ENCODE assay signal across 16 cellular contexts in the genomic region with DNA sequence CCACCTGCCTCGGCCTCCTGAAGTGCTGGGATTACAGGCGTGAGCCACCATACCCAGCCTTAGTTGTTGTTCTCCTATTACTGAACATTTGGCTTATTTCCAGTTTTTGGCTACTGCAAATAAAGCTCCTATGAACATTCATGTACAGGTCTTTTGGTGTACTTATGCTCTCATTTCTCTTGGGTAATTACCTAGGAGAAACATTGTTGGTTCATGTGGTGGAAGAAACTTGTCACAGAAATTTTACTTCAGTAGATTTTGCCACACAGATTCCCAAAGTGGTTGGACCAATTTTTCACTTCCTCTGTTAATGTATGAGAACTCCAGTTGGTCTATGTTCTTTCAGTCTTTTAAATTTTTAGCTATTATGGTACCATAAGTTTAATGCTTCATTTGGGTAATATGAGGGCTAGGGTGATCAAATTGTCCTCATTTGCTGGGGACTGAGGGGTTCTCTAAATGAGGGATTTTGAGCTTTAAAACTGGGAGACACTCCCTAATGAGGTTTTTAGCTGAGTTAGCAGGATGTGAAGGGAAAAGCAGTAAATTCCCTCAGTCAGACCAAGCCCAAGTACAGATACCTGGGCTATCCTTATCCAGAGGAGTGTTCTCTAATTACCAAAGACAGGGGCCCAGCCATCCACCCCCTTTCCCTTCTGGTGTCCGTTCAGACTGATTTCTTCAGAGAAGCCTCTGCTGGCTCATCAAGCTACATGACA. TPM values are rescaled to one million over a fixed set of nuclear protein-coding genes. Genes with fewer than 3 reads are reported as not detected.
DNase-seq lines count a peak whose midpoint lies in the region; ATAC-seq lines count a peak whose summit lies in the region.
"Had no signal": no experiment of that assay in that cellular context is flagged by ENCODE, and none has a peak within 500 bp of the region (broad histone marks: within the 10 kb centered on the region; RNA-seq: fewer than 3 reads in every experiment).

No MANE protein-coding gene starts in this region.

- H3K27me3 Mint-ChIP-seq in stimulated activated memory B cell treated with anti-CD40 and anti-IgM and Interleukin-4, amounts not matched to agents 10 μg/mL and 1 μg/mL and 100 μg/mL, for 72 hours: no peaks in the 10 kb centered on the region
- H3K27me3 Mint-ChIP-seq in naive thymus-derived CD8-positive, alpha-beta T cell: no peaks in the 10 kb centered on the region
- H3K27me3 Mint-ChIP-seq in CD8-positive, alpha-beta memory T cell: no peaks in the 10 kb centered on the region
- H3K27me3 Mint-ChIP-seq: activated CD4-positive, alpha-beta memory T cell treated with anti-CD3 and anti-CD28 coated beads, Interleukin-2, amount 10 ng/mL, durations not matched to agents 7 days and 5 days had no signal

- no peaks in the 10 kb centered on the region for H3K36me3 Mint-ChIP-seq in stimulated activated memory B cell treated with anti-CD40 and anti-IgM and Interleukin-4, amounts not matched to agents 10 μg/mL and 1 μg/mL and 100 μg/mL, for 72 hours
- peaks cover 0 to 14% (median 2%) of the 10 kb centered on the region in 3 donors for H3K36me3 Mint-ChIP-seq in naive thymus-derived CD8-positive, alpha-beta T cell
- peaks cover 0 to 9% (median 5%) of the 10 kb centered on the region in 3 donors for H3K36me3 Mint-ChIP-seq in CD8-positive, alpha-beta memory T cell

- no peaks in the 10 kb centered on the region for H3K27me3 ChIP-seq in CD8-positive, alpha-beta memory T cell (ENCODE audit: insufficient read depth, low read length, poor library complexity, severe bottlenecking)
- H3K27me3 ChIP-seq: heart left ventricle had no signal

- peaks cover 35% of the 10 kb centered on the region for H3K4me1 Mint-ChIP-seq in stimulated activated memory B cell treated with anti-CD40 and anti-IgM and Interleukin-4, amounts not matched to agents 10 μg/mL and 1 μg/mL and 100 μg/mL, for 72 hours
- H3K4me1 Mint-ChIP-seq in naive thymus-derived CD8-positive, alpha-beta T cell: peaks cover 5 to 28% (median 20%) of the 10 kb centered on the region in 4 donors
- H3K4me1 Mint-ChIP-seq in CD8-positive, alpha-beta memory T cell: peaks cover 0 to 8% (median 4%) of the 10 kb centered on the region in 3 donors
- H3K4me1 Mint-ChIP-seq: activated CD4-positive, alpha-beta memory T cell treated with anti-CD3 and anti-CD28 coated beads, Interleukin-2, amount 10 ng/mL, durations not matched to agents 7 days and 5 days had no signal

- peak overlapping the region; percentile 12 for H3K4me3 Mint-ChIP-seq in stimulated activated memory B cell treated with anti-CD40 and anti-IgM and Interleukin-4, amounts not matched to agents 10 μg/mL and 1 μg/mL and 100 μg/mL, for 72 hours
- no peak overlapping the region for H3K4me3 Mint-ChIP-seq in naive thymus-derived CD8-positive, alpha-beta T cell
- H3K4me3 Mint-ChIP-seq in CD8-positive, alpha-beta memory T cell: no peak overlapping the region
- H3K4me3 Mint-ChIP-seq: activated CD4-positive, alpha-beta memory T cell treated with anti-CD3 and anti-CD28 coated beads, Interleukin-2, amount 10 ng/mL, durations not matched to agents 7 days and 5 days had no signal

- H3K4me3 ChIP-seq in CD8-positive, alpha-beta memory T cell (ENCODE audit: low read length): no peak overlapping the region
- H3K4me3 ChIP-seq: heart left ventricle, lung had no signal

- DNase-seq in NCI-H510A treated with DMSO at 0.1 percent for 48 hours (lab: John Stamatoyannopoulos, UW) (peak; percentile 61), NCI-H510A (lab: John Stamatoyannopoulos, UW) (no peak), NCI-H146 (lab: John Stamatoyannopoulos, UW) (peak; percentile 63), SHP77 (lab: John Stamatoyannopoulos, UW) (peak; percentile 14 to 33)
- no peak for DNase-seq in naive thymus-derived CD8-positive, alpha-beta T cell
- no peak for DNase-seq in CD8-positive, alpha-beta memory T cell
- DNase-seq: ACHN; activated CD4-positive, alpha-beta memory T cell treated with anti-CD3 and anti-CD28 coated beads, Interleukin-2, amount 10 ng/mL, durations not matched to agents 7 days and 5 days; activated naive CD4-positive, alpha-beta T cell; heart left ventricle; KBM-7; stimulated activated CD4-positive, alpha-beta T cell treated with anti-CD3 and anti-CD28 coated beads, Interleukin-12 subunit alpha, Interleukin-12 subunit beta, amount 100 ng/mL, for 4 hours; T-helper 1 cell had no signal

- peak overlapping the region; percentile 70 for H3K27ac Mint-ChIP-seq in stimulated activated memory B cell treated with anti-CD40 and anti-IgM and Interleukin-4, amounts not matched to agents 10 μg/mL and 1 μg/mL and 100 μg/mL, for 72 hours
- H3K27ac Mint-ChIP-seq in naive thymus-derived CD8-positive, alpha-beta T cell: peak overlapping the region in 4 of 10 donors; percentile 13 to 68 (median 45)
- no peak overlapping the region for H3K27ac Mint-ChIP-seq in CD8-positive, alpha-beta memory T cell
- H3K27ac Mint-ChIP-seq: activated CD4-positive, alpha-beta memory T cell treated with anti-CD3 and anti-CD28 coated beads, Interleukin-2, amount 10 ng/mL, durations not matched to agents 7 days and 5 days had no signal

- H3K9me3 ChIP-seq in CD8-positive, alpha-beta memory T cell (ENCODE audit: low read length): no peaks in the 10 kb centered on the region
- H3K9me3 ChIP-seq: heart left ventricle had no signal

- no peaks in the 10 kb centered on the region for H3K36me3 ChIP-seq in CD8-positive, alpha-beta memory T cell (ENCODE audit: insufficient read depth, low read length)

- CTCF ChIA-PET in CD8-positive, alpha-beta memory T cell (lab: Charles Lee): interaction anchor here (0.5 kb wide), 1 partner anchor 21 kb away, joined by 3 read pairs; no protein-coding TSS in a partner anchor

- peak; percentile 65 for ATAC-seq in stimulated activated memory B cell treated with anti-CD40 and anti-IgM and Interleukin-4, amounts not matched to agents 10 μg/mL and 1 μg/mL and 100 μg/mL, for 72 hours
- no peak for ATAC-seq in naive thymus-derived CD8-positive, alpha-beta T cell
- no peak for ATAC-seq in HG02678 (IDR thresholded peaks at IDR 0.05; ENCODE audit: unreplicated experiment)
- ATAC-seq: heart left ventricle had no signal

- no peaks in the 10 kb centered on the region for H3K9me3 Mint-ChIP-seq in stimulated activated memory B cell treated with anti-CD40 and anti-IgM and Interleukin-4, amounts not matched to agents 10 μg/mL and 1 μg/mL and 100 μg/mL, for 72 hours
- H3K9me3 Mint-ChIP-seq in naive thymus-derived CD8-positive, alpha-beta T cell: no peaks in the 10 kb centered on the region
- no peaks in the 10 kb centered on the region for H3K9me3 Mint-ChIP-seq in CD8-positive, alpha-beta memory T cell
- H3K9me3 Mint-ChIP-seq: activated CD4-positive, alpha-beta memory T cell treated with anti-CD3 and anti-CD28 coated beads, Interleukin-2, amount 10 ng/mL, durations not matched to agents 7 days and 5 days had no signal

- H3K4me1 ChIP-seq in CD8-positive, alpha-beta memory T cell (ENCODE audit: insufficient read depth, low read length): no peaks in the 10 kb centered on the region
- H3K4me1 ChIP-seq: heart left ventricle had no signal

- POLR2A ChIA-PET in naive thymus-derived CD8-positive, alpha-beta T cell (lab: Charles Lee): no interaction called here
- POLR2A ChIA-PET in CD8-positive, alpha-beta memory T cell (lab: Charles Lee): no interaction called here

- H3K27ac ChIP-seq in CD8-positive, alpha-beta memory T cell (ENCODE audit: low read depth, low read length): no peak overlapping the region
- H3K27ac ChIP-seq: heart left ventricle had no signal

RNA-seq across cellular contexts. Expression of a gene that starts 33.9 kb away (rescaled TPM):
- total RNA-seq in naive thymus-derived CD8-positive, alpha-beta T cell: 10 to 100 TPM; 36.7 to 40.4 TPM
- polyA plus RNA-seq in naive thymus-derived CD8-positive, alpha-beta T cell: 10 to 100 TPM; 17.1 to 21.4 (median 18.8) TPM
- total RNA-seq in CD8-positive, alpha-beta memory T cell: 10 to 100 TPM; 20.0 to 24.1 TPM
- polyA plus RNA-seq in CD8-positive, alpha-beta memory T cell: 7.9 TPM

Comparison
In these comparisons a context has a peak if more than half of its experiments do, and no peak if none do; other contexts are left out.
1. DNase-seq: peak in NCI-H510A treated with DMSO at 0.1 percent for 48 hours (single experiment), NCI-H146 (single experiment) and SHP77 (2 of 2); none in NCI-H510A (single experiment), naive thymus-derived CD8-positive, alpha-beta T cell (0 of 10) and CD8-positive, alpha-beta memory T cell (0 of 5).